9 cellular contexts compared by ENCODE assay signal in the genomic region with DNA sequence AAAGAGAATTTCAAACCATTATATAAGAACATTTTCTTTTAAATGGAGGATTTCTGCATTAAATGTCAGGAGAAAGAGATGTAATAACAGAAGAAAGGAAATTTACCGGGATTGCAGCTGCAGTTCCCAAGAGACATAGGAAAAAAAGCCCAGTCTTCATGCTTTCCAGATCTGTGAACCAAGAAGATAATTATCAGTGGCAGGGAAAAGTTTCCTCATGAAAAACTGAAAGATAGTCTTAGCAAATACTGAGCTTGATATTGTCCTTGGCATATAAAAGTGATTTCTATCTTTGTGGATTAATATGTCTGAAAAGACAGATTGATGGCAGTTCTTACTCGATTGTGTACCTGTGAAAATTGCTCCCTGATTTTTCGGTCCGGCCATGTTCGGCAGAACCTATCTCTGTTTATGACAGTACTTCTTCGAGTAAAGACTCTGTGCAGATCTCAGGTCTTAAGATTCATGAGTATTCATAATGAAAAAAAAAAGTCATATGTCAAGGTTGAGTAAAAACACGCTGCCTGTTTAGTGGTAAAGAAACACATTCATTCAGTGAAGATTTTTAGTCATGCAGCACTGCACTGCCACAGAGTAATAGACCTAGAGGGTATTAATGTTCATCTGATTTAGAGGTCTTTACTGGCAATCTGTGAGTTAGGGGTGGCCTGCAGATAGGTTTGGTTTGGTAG.
DNase-seq lines count a peak whose midpoint lies in the region; ATAC-seq lines count a peak whose summit lies in the region.
"Had no signal": no experiment of that assay in that cellular context is flagged by ENCODE, and none has a peak within 500 bp of the region (broad histone marks: within the 10 kb centered on the region; RNA-seq: fewer than 3 reads in every experiment).

No MANE protein-coding gene starts in this region.

- ATAC-seq in GM18502 (IDR thresholded peaks at IDR 0.05; ENCODE audit: poor library complexity, unreplicated experiment), result peak; percentile 91
- ATAC-seq in GM19452 (IDR thresholded peaks at IDR 0.05; ENCODE audit: unreplicated experiment), result peak; percentile 73
- peak; percentile 78 for ATAC-seq in HG03060 (IDR thresholded peaks at IDR 0.05; ENCODE audit: low read depth, unreplicated experiment)

- peak overlapping the region; percentile 51 for H3K27ac ChIP-seq in cingulate gyrus (ENCODE audit: low read depth, low read length)

- DNase-seq in medulla oblongata (ENCODE audit: extremely low spot score) (no peak), iPS-NIHi11 (ENCODE audit: low spot score) (no peak), GF-D8 (lab: John Stamatoyannopoulos, UW) (no peak)
- no peak for DNase-seq in effector CD4-positive, alpha-beta T cell
- DNase-seq: stimulated activated CD4-positive, alpha-beta T cell treated with anti-CD3 and anti-CD28 coated beads, Interleukin-15, amount 100 ng/mL, for 24 hours had no signal
